In genomic region chr16:27408602-27409031, GRCh38 we compare ENCODE assay signal across 2 cellular contexts.
TF ChIP-seq lines count a peak whose summit lies in the region.

No MANE protein-coding gene starts in this region.

TF ChIP-seq in IMR-90, 13 proteins besides CTCF, POLR2A, EP300 and RAD21:
- TF ChIP-seq FOS (IDR thresholded peaks at IDR 0.05; ENCODE audit: low read depth, low read length) (no peak), RCOR1 (IDR thresholded peaks at IDR 0.05; ENCODE audit: insufficient replicate concordance, low read length) (no peak), BHLHE40 (IDR thresholded peaks at IDR 0.05; ENCODE audit: low read depth, low read length) (no peak), NFE2L2 (IDR thresholded peaks at IDR 0.05; ENCODE audit: low read depth, low read length) (no peak), SMC3 (IDR thresholded peaks at IDR 0.05; ENCODE audit: low read depth, low read length) (no peak), CHD1 (IDR thresholded peaks at IDR 0.05; ENCODE audit: low read depth, low read length) (no peak), MAFK (IDR thresholded peaks at IDR 0.05; ENCODE audit: low read depth, low read length) (no peak), CEBPB (IDR thresholded peaks at IDR 0.05; ENCODE audit: low read depth, low read length) (no peak), MXI1 (IDR thresholded peaks at IDR 0.05; ENCODE audit: borderline replicate concordance, low read depth, low read length) (no peak), MAZ (IDR thresholded peaks at IDR 0.05; ENCODE audit: borderline replicate concordance, low read depth, low read length) (no peak), ELK1 (IDR thresholded peaks at IDR 0.05; ENCODE audit: borderline replicate concordance, low read depth, low read length) (no peak), RFX5 (IDR thresholded peaks at IDR 0.05; ENCODE audit: low read depth, low read length) (no peak)
- TF ChIP-seq, protein P1, sequence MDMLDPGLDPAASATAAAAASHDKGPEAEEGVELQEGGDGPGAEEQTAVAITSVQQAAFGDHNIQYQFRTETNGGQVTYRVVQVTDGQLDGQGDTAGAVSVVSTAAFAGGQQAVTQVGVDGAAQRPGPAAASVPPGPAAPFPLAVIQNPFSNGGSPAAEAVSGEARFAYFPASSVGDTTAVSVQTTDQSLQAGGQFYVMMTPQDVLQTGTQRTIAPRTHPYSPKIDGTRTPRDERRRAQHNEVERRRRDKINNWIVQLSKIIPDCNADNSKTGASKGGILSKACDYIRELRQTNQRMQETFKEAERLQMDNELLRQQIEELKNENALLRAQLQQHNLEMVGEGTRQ (IDR thresholded peaks at IDR 0.05; ENCODE audit: low read depth, low read length): no peak

TF ChIP-seq in H1, 55 proteins besides CTCF, POLR2A, EP300 and RAD21:
- TF ChIP-seq KDM5A (IDR thresholded peaks at IDR 0.05; ENCODE audit: low read length): no peak
- TF ChIP-seq, protein P1 (IDR thresholded peaks at IDR 0.05; ENCODE audit: low read length): no peak
- TF ChIP-seq RFX5 (IDR thresholded peaks at IDR 0.05; ENCODE audit: borderline replicate concordance, low read depth, low read length): no peak
- no peak for TF ChIP-seq KDM1A (IDR thresholded peaks at IDR 0.05; ENCODE audit: borderline replicate concordance, low read length)
- TF ChIP-seq RNF2 (IDR thresholded peaks at IDR 0.05; ENCODE audit: borderline replicate concordance, low read depth, low read length, missing control alignments, poor library complexity, severe bottlenecking): no peak
- TF ChIP-seq ASH2L (IDR thresholded peaks at IDR 0.05; ENCODE audit: low read length): no peak
- TF ChIP-seq GTF2F1 (IDR thresholded peaks at IDR 0.05; ENCODE audit: borderline replicate concordance, low read depth, low read length): no peak
- TF ChIP-seq CBX8 (IDR thresholded peaks at IDR 0.05; ENCODE audit: borderline replicate concordance, low read depth, low read length): no peak
- TF ChIP-seq RBBP5 (IDR thresholded peaks at IDR 0.05; ENCODE audit: borderline replicate concordance, low read depth, low read length): no peak
- TF ChIP-seq HDAC6 (IDR thresholded peaks at IDR 0.05; ENCODE audit: low read depth, low read length): no peak
- TF ChIP-seq YY1 (IDR thresholded peaks at IDR 0.05; ENCODE audit: low read depth, low read length): no peak
- TF ChIP-seq SP4 (IDR thresholded peaks at IDR 0.05; ENCODE audit: low read length): no peak
- TF ChIP-seq TCF12 (IDR thresholded peaks at IDR 0.05; ENCODE audit: low read depth, low read length): no peak
- no peak for TF ChIP-seq ZNF274 (IDR thresholded peaks at IDR 0.05; ENCODE audit: borderline replicate concordance, extremely low read depth, low read length)
- no peak for TF ChIP-seq HDAC2 (IDR thresholded peaks at IDR 0.05; ENCODE audit: borderline replicate concordance in 1 of 2, low read depth in 2 of 2, low read length in 2 of 2)
- TF ChIP-seq TAF1 (IDR thresholded peaks at IDR 0.05; ENCODE audit: low read depth, low read length): no peak
- TF ChIP-seq EZH2 (IDR thresholded peaks at IDR 0.05; ENCODE audit: low read depth, low read length, severe bottlenecking): no peak
